8 cellular contexts compared by ENCODE assay signal in the genomic region with DNA sequence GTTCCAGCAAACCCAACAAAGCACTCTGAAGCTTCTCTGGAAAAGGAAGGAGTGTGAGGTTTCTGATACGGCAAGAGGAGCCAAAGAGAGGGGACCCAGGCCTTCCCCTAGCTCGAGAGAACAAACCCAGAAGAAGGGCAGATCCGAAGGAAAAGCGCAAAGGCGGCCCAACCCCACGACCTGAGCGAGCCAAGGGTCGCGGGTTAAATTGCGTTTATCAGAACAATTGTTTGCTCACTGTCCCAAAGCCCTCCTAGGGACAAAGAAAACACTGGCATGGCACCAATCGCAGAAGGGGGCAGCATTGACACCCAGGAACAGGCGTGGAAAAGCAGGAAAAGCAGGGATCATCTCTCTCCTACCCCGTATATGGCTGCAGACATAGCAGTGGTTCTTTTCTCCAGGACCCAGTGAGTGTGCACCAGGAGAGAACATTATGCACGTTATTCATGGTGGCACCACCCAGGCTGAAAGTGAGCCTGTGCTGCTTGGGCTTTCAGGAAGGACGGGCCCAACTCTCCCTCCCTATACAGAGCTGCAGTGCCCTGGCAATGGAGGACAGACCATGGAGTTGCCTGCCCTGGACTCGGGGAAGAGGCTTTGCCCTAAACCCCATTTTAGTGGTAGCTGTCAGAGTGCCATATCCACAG.
DNase-seq lines count a peak whose midpoint lies in the region; TF ChIP-seq lines count a peak whose summit lies in the region.
"Not testable (repeated sequence)": the region's sequence is repeated elsewhere in the genome, so short reads cannot be mapped to it uniquely, and the experiment has no call there.

No MANE protein-coding gene starts in this region.

- H3K9me3 ChIP-seq in HUES48 (ENCODE audit: control insufficient read depth, insufficient read depth, low read length); iPS-15b (ENCODE audit: control insufficient read depth, insufficient read depth, low read length); mesodermal cell (ENCODE audit: control insufficient read depth, low read length); skeletal muscle satellite cell (replicated peaks; ENCODE audit: low read length): not testable (repeated sequence)

- H3K4me3 ChIP-seq in BJ (ENCODE audit: low read depth, low read length), result peak overlapping the region; percentile 24
- peak overlapping the region; percentile 47; the same call in 1 of the 2 replicates for H3K4me3 ChIP-seq in HUES48 (ENCODE audit: low read depth, low read length)
- H3K4me3 ChIP-seq in astrocyte of the spinal cord (ENCODE audit: low read depth, low read length), result peak overlapping the region; percentile 34
- H3K4me3 ChIP-seq in fibroblast of the aortic adventitia (ENCODE audit: low read depth, low read length), result peak overlapping the region; percentile 25
- H3K4me3 ChIP-seq in iPS-15b (ENCODE audit: low read depth, low read length), result peak overlapping the region; percentile 26
- peak overlapping the region; percentile 38 for H3K4me3 ChIP-seq in mesodermal cell (ENCODE audit: extremely low read depth, insufficient read depth, low read length, poor library complexity, severe bottlenecking)
- H3K4me3 ChIP-seq in skeletal muscle satellite cell (ENCODE audit: low read length), result peak overlapping the region; percentile 34

- H3K27me3 ChIP-seq in BJ (ENCODE audit: control insufficient read depth, insufficient read depth, low read length); HUES48 (ENCODE audit: control insufficient read depth, insufficient read depth, low read length); iPS-15b (ENCODE audit: control insufficient read depth, insufficient read depth, low read length); skeletal muscle satellite cell (ENCODE audit: control insufficient read depth, insufficient read depth, low read length): not testable (repeated sequence)

- not testable (repeated sequence) for H3K27me3 Mint-ChIP-seq in T-helper 2 cell treated with Interferon-gamma antibody and Interleukin-4, amounts not matched to agents 5 μg/mL and 100 μg/mL, for 36 hours (ENCODE audit: low read depth)

- DNase-seq in BJ (ENCODE audit: low read depth); T-helper 2 cell treated with Interferon-gamma antibody and Interleukin-4, amounts not matched to agents 5 μg/mL and 100 μg/mL, for 36 hours (ENCODE audit: low spot score); astrocyte of the spinal cord (ENCODE audit: low read depth, low spot score); fibroblast of the aortic adventitia (ENCODE audit: low read depth): not testable (repeated sequence)

- CTCF ChIA-PET in BJ (lab: Yijun Ruan, JAX), result not testable (repeated sequence)

- not testable (repeated sequence) for H3K9me3 Mint-ChIP-seq in T-helper 2 cell treated with Interferon-gamma antibody and Interleukin-4, amounts not matched to agents 5 μg/mL and 100 μg/mL, for 36 hours

- not testable (repeated sequence) for H3K36me3 Mint-ChIP-seq in T-helper 2 cell treated with Interferon-gamma antibody and Interleukin-4, amounts not matched to agents 5 μg/mL and 100 μg/mL, for 36 hours (ENCODE audit: low read depth)

- POLR2A ChIA-PET in BJ (lab: Charles Lee), result not testable (repeated sequence)

- H3K9ac ChIP-seq in HUES48 (ENCODE audit: low read depth, low read length); iPS-15b (ENCODE audit: low read depth, low read length); skeletal muscle satellite cell (ENCODE audit: low read depth, low read length): not testable (repeated sequence)

- in situ Hi-C loops in astrocyte of the spinal cord (cut with HindIII; ENCODE audit: low sequenced_read_pairs), result not testable (repeated sequence)

- not testable (repeated sequence) for H3K27ac Mint-ChIP-seq in T-helper 2 cell treated with Interferon-gamma antibody and Interleukin-4, amounts not matched to agents 5 μg/mL and 100 μg/mL, for 36 hours

- not testable (repeated sequence) for H3K36me3 ChIP-seq in BJ (ENCODE audit: control insufficient read depth, insufficient read depth, low read length); HUES48 (ENCODE audit: control insufficient read depth, insufficient read depth, low read length); iPS-15b (ENCODE audit: control insufficient read depth, insufficient read depth, low read length); mesodermal cell (ENCODE audit: control insufficient read depth, insufficient read depth, low read length); skeletal muscle satellite cell (ENCODE audit: insufficient read depth, low read length)

- H3K4me2 ChIP-seq in skeletal muscle satellite cell (ENCODE audit: low read length), result peak overlapping the region; percentile 65

- not testable (repeated sequence) for H3K4me1 ChIP-seq in HUES48 (ENCODE audit: control insufficient read depth, insufficient read depth, low read length); iPS-15b (ENCODE audit: control insufficient read depth, insufficient read depth, low read length); mesodermal cell (ENCODE audit: control insufficient read depth, insufficient read depth, low read length, poor library complexity, severe bottlenecking); skeletal muscle satellite cell (ENCODE audit: control insufficient read depth, insufficient read depth, low read length)

- not testable (repeated sequence) for TF ChIP-seq CTCF in BJ (IDR thresholded peaks at IDR 0.05; ENCODE audit: insufficient read depth, low read depth, low read length); astrocyte of the spinal cord (IDR thresholded peaks at IDR 0.05; ENCODE audit: low read depth, low read length); fibroblast of the aortic adventitia (IDR thresholded peaks at IDR 0.05; ENCODE audit: insufficient read depth, low read length)

- peak overlapping the region; percentile 57 for H3K4me3 Mint-ChIP-seq in T-helper 2 cell treated with Interferon-gamma antibody and Interleukin-4, amounts not matched to agents 5 μg/mL and 100 μg/mL, for 36 hours

- not testable (repeated sequence) for H3K4me1 Mint-ChIP-seq in T-helper 2 cell treated with Interferon-gamma antibody and Interleukin-4, amounts not matched to agents 5 μg/mL and 100 μg/mL, for 36 hours (ENCODE audit: low read depth)

- H3K27ac ChIP-seq in HUES48 (ENCODE audit: low read depth, low read length); mesodermal cell (ENCODE audit: low read depth, low read length, severe bottlenecking): not testable (repeated sequence)

- no CpG with 5 or more reads among the region's 16 CpGs for WGBS in mesodermal cell (ENCODE audit: insufficient coverage in 2 of 2), 2 experiments
